Comparison of ENCODE assay signal across 1 cellular context in genomic region chr22:18148508-18148965, GRCh38.
TF ChIP-seq lines count a peak whose summit lies in the region.

No MANE protein-coding gene starts in this region.

TF ChIP-seq in HepG2, 621 proteins besides CTCF, POLR2A, EP300 and RAD21 (continued from another document and continues in another):
- TF ChIP-seq ZNF142 (CRISPR knock-in tag; IDR thresholded peaks at IDR 0.05) (0 out of 2 replicates have a peak, but pooled peaks have one; percentile 31), FOXC1 (CRISPR knock-in tag; IDR thresholded peaks at IDR 0.05; ENCODE audit: borderline replicate concordance) (peak; percentile 81; the same call in 1 of the 2 replicates), KDM5B (CRISPR knock-in tag; IDR thresholded peaks at IDR 0.05; ENCODE audit: borderline replicate concordance) (peak; percentile 42; the same call in 1 of the 2 replicates), THAP8 (CRISPR knock-in tag; IDR thresholded peaks at IDR 0.05; ENCODE audit: borderline replicate concordance) (no peak), ZNF670 (CRISPR knock-in tag; IDR thresholded peaks at IDR 0.05; ENCODE audit: borderline replicate concordance) (no peak), GTF3A (CRISPR knock-in tag; conservative IDR thresholded peaks at IDR 0.05) (no peak; the same call in 1 of the 2 replicates), KAT8 (CRISPR knock-in tag; IDR thresholded peaks at IDR 0.05) (peak; percentile 72), ZBTB33 (CRISPR knock-in tag; IDR thresholded peaks at IDR 0.05) (peak; percentile 75; the same call in 1 of the 2 replicates), SUZ12 (IDR thresholded peaks at IDR 0.05; ENCODE audit: low read depth, low read length) (no peak), HINFP (CRISPR knock-in tag; IDR thresholded peaks at IDR 0.05; ENCODE audit: low read depth) (peak; percentile 63; the same call in 1 of the 2 replicates), ARNT2 (CRISPR knock-in tag; IDR thresholded peaks at IDR 0.05; ENCODE audit: low read depth) (no peak), ZNF790 (CRISPR knock-in tag; IDR thresholded peaks at IDR 0.05; ENCODE audit: borderline replicate concordance) (no peak), ZNF556 (CRISPR knock-in tag; IDR thresholded peaks at IDR 0.05; ENCODE audit: borderline replicate concordance) (peak; percentile 91), TBL1XR1 (IDR thresholded peaks at IDR 0.05; ENCODE audit: borderline replicate concordance, low read length, partially characterized antibody) (peak; percentile 69), GLMP (CRISPR knock-in tag; IDR thresholded peaks at IDR 0.05; ENCODE audit: borderline replicate concordance) (no peak), MBNL3 (CRISPR knock-in tag; conservative IDR thresholded peaks at IDR 0.05) (no peak), CSRNP1 (CRISPR knock-in tag; IDR thresholded peaks at IDR 0.05) (no peak), ZNF343 (CRISPR knock-in tag; IDR thresholded peaks at IDR 0.05) (0 out of 2 replicates have a peak, but pooled peaks have one; percentile 82), ZNF44 (CRISPR knock-in tag; IDR thresholded peaks at IDR 0.05) (no peak), THAP9 (CRISPR knock-in tag; IDR thresholded peaks at IDR 0.05; ENCODE audit: borderline replicate concordance) (peak; percentile 28; the same call in 1 of the 2 replicates), ETV5 (CRISPR knock-in tag; IDR thresholded peaks at IDR 0.05; ENCODE audit: borderline replicate concordance) (peak; percentile 52; the same call in 1 of the 2 replicates), NR2F6 (IDR thresholded peaks at IDR 0.05) (peak; percentile 48; the same call in 1 of the 2 replicates), NR2F6 (CRISPR knock-in tag; IDR thresholded peaks at IDR 0.05) (peak; percentile 80), KAT2B (IDR thresholded peaks at IDR 0.05; ENCODE audit: borderline replicate concordance, low read depth, low read length) (no peak), CEBPB (IDR thresholded peaks at IDR 0.05; ENCODE audit: borderline replicate concordance, low read depth, low read length) (no peak), MYPOP (CRISPR knock-in tag; IDR thresholded peaks at IDR 0.05) (no peak), ZNF652 (CRISPR knock-in tag; IDR thresholded peaks at IDR 0.05; ENCODE audit: borderline replicate concordance, low read depth) (no peak; the same call in 1 of the 2 replicates), ZSCAN9 (CRISPR knock-in tag; IDR thresholded peaks at IDR 0.05; ENCODE audit: borderline replicate concordance) (peak; percentile 74; the same call in 1 of the 2 replicates), CCAR2 (optimal IDR thresholded peaks at IDR 0.05; ENCODE audit: low read depth, low read length) (no peak), ZNF773 (CRISPR knock-in tag; IDR thresholded peaks at IDR 0.05; ENCODE audit: borderline replicate concordance) (no peak), LCORL (IDR thresholded peaks at IDR 0.05) (no peak), LCORL (CRISPR knock-in tag; IDR thresholded peaks at IDR 0.05) (peak; percentile 90), SRSF9 (IDR thresholded peaks at IDR 0.05; ENCODE audit: borderline replicate concordance, insufficient read depth, low read depth, low read length, poor library complexity, severe bottlenecking) (no peak), CBX2 (IDR thresholded peaks at IDR 0.05; ENCODE audit: low read depth, low read length) (no peak), CBX2 (CRISPR knock-in tag; IDR thresholded peaks at IDR 0.05; ENCODE audit: low read depth) (no peak), ZNF703 (CRISPR knock-in tag; IDR thresholded peaks at IDR 0.05; ENCODE audit: borderline replicate concordance) (no peak), NR1H2 (CRISPR knock-in tag; IDR thresholded peaks at IDR 0.05; ENCODE audit: borderline replicate concordance, low read depth) (no peak; the same call in 1 of the 2 replicates), NFRKB (IDR thresholded peaks at IDR 0.05) (no peak), SMARCE1 (IDR thresholded peaks at IDR 0.05; ENCODE audit: borderline replicate concordance) (no peak), ZFP36 (IDR thresholded peaks at IDR 0.05; ENCODE audit: borderline replicate concordance, low read depth, low read length, partially characterized antibody) (no peak), SP2 (CRISPR knock-in tag; IDR thresholded peaks at IDR 0.05) (no peak), PRPF4 (IDR thresholded peaks at IDR 0.05; ENCODE audit: low read depth, low read length, poor library complexity, severe bottlenecking) (no peak), ZNF512 (CRISPR knock-in tag; IDR thresholded peaks at IDR 0.05) (no peak; the same call in 1 of the 2 replicates), ZNF10 (CRISPR knock-in tag; IDR thresholded peaks at IDR 0.05; ENCODE audit: borderline replicate concordance, low read depth) (no peak), CREM (IDR thresholded peaks at IDR 0.05) (peak; percentile 85), CREM (CRISPR knock-in tag; IDR thresholded peaks at IDR 0.05) (no peak), RBM39 (IDR thresholded peaks at IDR 0.05; ENCODE audit: low read depth, low read length, poor library complexity, severe bottlenecking) (no peak)
